In the genomic region with DNA sequence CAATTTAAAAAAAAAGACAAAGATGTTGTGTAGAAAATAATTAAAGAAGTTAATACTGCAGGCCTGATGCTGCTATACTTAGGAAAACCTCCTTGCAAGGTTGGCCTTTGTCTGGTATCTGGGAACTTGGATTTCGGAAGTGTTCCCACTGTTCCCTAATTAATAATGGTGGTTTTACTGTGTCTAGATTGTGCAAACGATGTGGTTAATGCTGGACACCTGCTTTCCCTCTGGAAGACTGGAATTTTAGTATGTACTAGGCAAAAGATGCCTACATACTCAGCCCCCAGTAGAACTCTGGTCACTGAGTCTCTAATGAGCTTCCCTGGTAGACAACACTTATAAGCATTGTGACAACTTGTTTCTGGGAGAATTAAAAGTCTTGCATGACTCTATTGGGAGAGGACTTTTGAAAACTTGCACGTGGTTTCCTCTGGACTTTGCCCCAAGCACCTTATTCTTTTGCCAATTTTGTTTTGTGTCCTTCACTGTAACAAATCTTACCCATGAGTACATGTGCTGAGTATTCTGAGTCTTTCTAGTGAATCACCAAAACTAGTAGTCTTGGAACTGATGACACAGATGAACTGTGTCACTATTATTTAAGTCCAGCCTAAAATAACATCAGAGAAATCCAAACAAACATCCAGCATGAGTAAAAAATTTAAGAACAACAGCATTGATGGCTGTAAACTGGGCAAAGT, we compare ENCODE assay signal across 1 cellular context.
TF ChIP-seq lines count a peak whose summit lies in the region.

No MANE protein-coding gene starts in this region.

TF ChIP-seq in endothelial cell of umbilical vein, 7 proteins besides CTCF, POLR2A, EP300 and RAD21:
- no peak for TF ChIP-seq EZH2 (IDR thresholded peaks at IDR 0.05; ENCODE audit: borderline replicate concordance, low read depth, low read length, severe bottlenecking)
- TF ChIP-seq FOS (IDR thresholded peaks at IDR 0.05; ENCODE audit: borderline replicate concordance, insufficient read depth, low read length) = no peak
- TF ChIP-seq MYC (IDR thresholded peaks at IDR 0.05; ENCODE audit: low read depth, low read length) = no peak
- TF ChIP-seq POLR2AphosphoS5 (IDR thresholded peaks at IDR 0.05; ENCODE audit: insufficient read depth, low read depth, low read length) = no peak
- TF ChIP-seq, protein P1, sequence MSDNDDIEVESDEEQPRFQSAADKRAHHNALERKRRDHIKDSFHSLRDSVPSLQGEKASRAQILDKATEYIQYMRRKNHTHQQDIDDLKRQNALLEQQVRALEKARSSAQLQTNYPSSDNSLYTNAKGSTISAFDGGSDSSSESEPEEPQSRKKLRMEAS (IDR thresholded peaks at IDR 0.05; ENCODE audit: insufficient read depth, insufficient read length) = no peak
- no peak for TF ChIP-seq GATA2 (IDR thresholded peaks at IDR 0.05; ENCODE audit: insufficient read depth, insufficient read length, low read depth, low read length)
- TF ChIP-seq JUN (IDR thresholded peaks at IDR 0.05; ENCODE audit: borderline replicate concordance, insufficient read depth, insufficient read length, low read depth) = no peak
